Comparison of ENCODE assay signal across 13 cellular contexts in the genomic region with DNA sequence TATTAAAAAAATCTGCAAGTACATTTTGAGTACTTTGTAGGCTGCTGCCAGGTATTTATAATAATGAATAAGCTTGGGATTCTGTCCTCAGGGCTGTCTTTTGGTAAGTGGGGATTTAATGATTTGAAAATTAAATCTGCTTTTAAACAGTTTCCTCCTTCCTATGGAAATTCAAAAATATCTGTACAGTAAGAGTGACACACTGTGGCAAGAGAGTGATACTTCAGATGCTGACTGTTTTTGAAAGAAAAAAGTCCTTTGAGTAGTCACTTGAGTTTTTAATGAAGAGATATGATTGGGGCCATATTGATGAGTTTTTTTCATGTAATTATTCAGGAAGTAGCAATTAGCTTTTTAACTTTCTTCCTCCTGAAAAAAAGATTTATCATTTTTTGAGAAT. TPM values are rescaled to one million over a fixed set of nuclear protein-coding genes. Genes with fewer than 3 reads are reported as not detected.
A peak's percentile ranks its signal among the peaks of the same experiment; 100 is the strongest.
DNase-seq lines count a peak whose midpoint lies in the region; ATAC-seq, FAIRE-seq and TF ChIP-seq lines count a peak whose summit lies in the region.
"Had no signal": no experiment of that assay in that cellular context is flagged by ENCODE, and none has a peak within 500 bp of the region (broad histone marks: within the 10 kb centered on the region; RNA-seq: fewer than 3 reads in every experiment).

No MANE protein-coding gene starts in this region.

- H3K4me1 Mint-ChIP-seq in HFFc6 (ENCODE audit: low read depth) = no peaks in the 10 kb centered on the region; the same call in 1 of the 2 replicates
- H3K4me1 Mint-ChIP-seq: WTC11 had no signal

- no peak for ATAC-seq in HG02870 (IDR thresholded peaks at IDR 0.05; ENCODE audit: unreplicated experiment)
- ATAC-seq in upper lobe of left lung (ENCODE audit: low FRiP score in 2 of 2) = no peak
- ATAC-seq in GM21619 (IDR thresholded peaks at IDR 0.05; ENCODE audit: unreplicated experiment) = no peak
- ATAC-seq in GM18498 (IDR thresholded peaks at IDR 0.05; ENCODE audit: unreplicated experiment) = no peak
- ATAC-seq: WTC11 had no signal

- no peaks in the 10 kb centered on the region for H3K9me3 Mint-ChIP-seq in HFFc6
- H3K9me3 Mint-ChIP-seq: WTC11 had no signal

- peak; percentile 48 for TF ChIP-seq CTCF in D721Med (IDR thresholded peaks at IDR 0.05; ENCODE audit: insufficient read depth, missing control alignments)
- peak; percentile 58 for TF ChIP-seq CTCF in HFFc6 (IDR thresholded peaks at IDR 0.05)
- peak in 3 of 6 experiments; percentile 7 to 18 (median 16) for TF ChIP-seq CTCF in upper lobe of left lung (IDR thresholded peaks at IDR 0.05)

- H3K4me3 Mint-ChIP-seq in HFFc6 = no peak overlapping the region
- H3K4me3 Mint-ChIP-seq: WTC11 had no signal

- no peaks in the 10 kb centered on the region for H3K9me3 ChIP-seq in upper lobe of left lung

- H3K27ac ChIP-seq in upper lobe of left lung = no peak overlapping the region

- H3K27me3 Mint-ChIP-seq in HFFc6 (ENCODE audit: insufficient read depth) = no peaks in the 10 kb centered on the region

- peaks cover 10% of the 10 kb centered on the region for H3K36me3 Mint-ChIP-seq in HFFc6 (ENCODE audit: low read depth)

- no peak for TF ChIP-seq POLR2A in upper lobe of left lung (IDR thresholded peaks at IDR 0.05)

- peaks cover 6 to 35% (median 13%) of the 10 kb centered on the region in 4 donors for H3K36me3 ChIP-seq in upper lobe of left lung

- H3K27me3 ChIP-seq in upper lobe of left lung = no peaks in the 10 kb centered on the region

- H3K27ac Mint-ChIP-seq in HFFc6 = no peak overlapping the region
- H3K27ac Mint-ChIP-seq: WTC11 had no signal

- no peak overlapping the region for H3K4me3 ChIP-seq in upper lobe of left lung

- no peak for FAIRE-seq in D721Med (lab: Jason Lieb, UNC)
- FAIRE-seq in TTC549 (lab: Jason Lieb, UNC) = peak; percentile 32

- H3K4me1 ChIP-seq in upper lobe of left lung = no peaks in the 10 kb centered on the region

- no peak for DNase-seq in D721Med (ENCODE audit: insufficient read length, low spot score)
- peak; percentile 7 for DNase-seq in HFFc6
- DNase-seq in iris pigment epithelial cell (ENCODE audit: low read depth) = peak; percentile 10
- no peak for DNase-seq in upper lobe of left lung
- DNase-seq: activated gamma-delta T cell; KG1; stimulated activated CD4-positive, alpha-beta T cell treated with anti-CD3 and anti-CD28 coated beads, Interleukin-1b, Interleukin-23, amount 100 ng/mL, for 48 hours; substantia nigra had no signal

- no peak for TF ChIP-seq EP300 in upper lobe of left lung (IDR thresholded peaks at IDR 0.05)

RNA-seq across cellular contexts. Expression of a gene that starts 49.2 kb away (rescaled TPM):
- total RNA-seq in HFFc6 (2021; fragmentation: NEBNext Ultra II Directional; extraction: Animal tissue kit (Norgen Biotek cat#: 25700)) = 10 to 100 TPM; 21.8 to 24.9 (median 24.2) TPM
- 10 to 100 TPM; 12.1 to 25.0 (median 17.4) TPM for total RNA-seq in upper lobe of left lung

Comparison
In these comparisons a context has a peak if more than half of its experiments do, and no peak if none do; other contexts are left out.
1. DNase-seq: peak in HFFc6 (single experiment) and iris pigment epithelial cell (single experiment); none in D721Med (single experiment) and upper lobe of left lung (0 of 2).